ENCODE assay signal across 9 cellular contexts in genomic region chr6:30102701-30103629, GRCh38. TPM values are rescaled to one million over a fixed set of nuclear protein-coding genes. Genes with fewer than 3 reads are reported as not detected.
DNase-seq lines count a peak whose midpoint lies in the region; ATAC-seq, FAIRE-seq and TF ChIP-seq lines count a peak whose summit lies in the region.
"Had no signal": no experiment of that assay in that cellular context is flagged by ENCODE, and none has a peak within 500 bp of the region (broad histone marks: within the 10 kb centered on the region; RNA-seq: fewer than 3 reads in every experiment).

No MANE protein-coding gene starts in this region.

- WGBS in neuronal stem cell (ENCODE audit: extremely low coverage in 2 of 2, insufficient read length in 2 of 2, insufficient replicate concordance in 1 of 2), 2 donors = no CpG with 5 or more reads among the region's 32 CpGs
- 7 to 11% (median 8%) methylated on average over 31 to 32 of the region's 32 CpGs for WGBS in stomach, 5 donors

- H3K4me3 ChIP-seq in CD4-positive, CD25-positive, alpha-beta regulatory T cell (ENCODE audit: low read depth, low read length) = peak overlapping the region; percentile 67
- H3K4me3 ChIP-seq in Loucy (ENCODE audit: low read length, poor library complexity, severe bottlenecking) (peak overlapping the region; percentile 71), neuronal stem cell (ENCODE audit: low read length in 2 of 2) (peak overlapping the region; percentile 26 to 61), stomach (peak overlapping the region; percentile 43 to 50 (median 48))

- peaks cover 37% of the 10 kb centered on the region for H3K4me1 ChIP-seq in CD4-positive, CD25-positive, alpha-beta regulatory T cell (ENCODE audit: control insufficient read depth, insufficient read depth, low read length, poor library complexity, severe bottlenecking)
- H3K4me1 ChIP-seq in Loucy (ENCODE audit: insufficient read depth, low read length, poor library complexity, severe bottlenecking) (peaks cover 20% of the 10 kb centered on the region), neuronal stem cell (ENCODE audit: control insufficient read depth in 2 of 2, insufficient read depth in 1 of 2, low read depth in 1 of 2, low read length in 2 of 2) (peaks cover 4 to 6% of the 10 kb centered on the region in 2 donors), stomach (peaks cover 30 to 47% (median 38%) of the 10 kb centered on the region in 4 donors)

- H3K27me3 Mint-ChIP-seq in CD4-positive, CD25-positive, alpha-beta regulatory T cell = peaks cover 84% of the 10 kb centered on the region

- FAIRE-seq in frontal cortex (lab: Jason Lieb, UNC) = no peak

- no peak for TF ChIP-seq EP300 in stomach (IDR thresholded peaks at IDR 0.05)

- H3F3A ChIP-seq in Loucy (ENCODE audit: low read depth) = no peaks in the 10 kb centered on the region

- TF ChIP-seq CTCF in Loucy (conservative IDR thresholded peaks at IDR 0.05; ENCODE audit: low read length) = peak; percentile 94
- peak in 5 of 7 experiments; percentile 83 to 97 (median 92) for TF ChIP-seq CTCF in stomach (IDR thresholded peaks at IDR 0.05)

- no peak overlapping the region for H3K14ac ChIP-seq in neuronal stem cell (ENCODE audit: low read length)

- peak overlapping the region; percentile 18 to 90 (median 78) for H3K27ac Mint-ChIP-seq in CD4-positive, CD25-positive, alpha-beta regulatory T cell

- no peak overlapping the region for H2BK5ac ChIP-seq in neuronal stem cell (ENCODE audit: low read length)

- H3K9me2 ChIP-seq in Loucy (replicated peaks; ENCODE audit: low read depth, low read length) = no peaks in the 10 kb centered on the region

- TF ChIP-seq POLR2A in stomach (IDR thresholded peaks at IDR 0.05) = no peak

- ATAC-seq in CD4-positive, CD25-positive, alpha-beta regulatory T cell (ENCODE audit: low read depth in 2 of 2) = peak; percentile 84 to 86
- ATAC-seq in GM21515 (IDR thresholded peaks at IDR 0.05; ENCODE audit: unreplicated experiment) = peak; percentile 66

- H2BK12ac ChIP-seq in neuronal stem cell (ENCODE audit: low read length) = no peak overlapping the region

- intact Hi-C loops in stomach (cut with DNase I; ENCODE audit: low total_unique reads) = no loop called here

- no peaks in the 10 kb centered on the region for H3K79me1 ChIP-seq in neuronal stem cell (ENCODE audit: low read depth, low read length)

- no peaks in the 10 kb centered on the region for H3K79me2 ChIP-seq in Loucy (ENCODE audit: insufficient read depth, low read length)

- H4K91ac ChIP-seq in neuronal stem cell (ENCODE audit: low read depth, low read length, poor library complexity) = no peak overlapping the region

- peak overlapping the region; percentile 61 for H3K9ac ChIP-seq in Loucy (ENCODE audit: low read depth, low read length, poor library complexity, severe bottlenecking)
- no peak overlapping the region for H3K9ac ChIP-seq in neuronal stem cell (ENCODE audit: low read depth, low read length, poor library complexity)

- peak overlapping the region; percentile 13 for H3K23ac ChIP-seq in neuronal stem cell (ENCODE audit: low read depth, low read length, poor library complexity)

- peaks cover 0 to 1% (median 0%) of the 10 kb centered on the region in 7 donors for H3K9me3 Mint-ChIP-seq in CD4-positive, CD25-positive, alpha-beta regulatory T cell

- no peaks in the 10 kb centered on the region for H4K20me1 ChIP-seq in Loucy (ENCODE audit: insufficient read depth, low read length, poor library complexity, severe bottlenecking)

- no peak overlapping the region for H2BK120ac ChIP-seq in neuronal stem cell (ENCODE audit: low read depth, low read length)

- no peak overlapping the region for H4K8ac ChIP-seq in neuronal stem cell (ENCODE audit: low read depth, low read length)

- no peaks in the 10 kb centered on the region for H3K9me3 ChIP-seq in CD4-positive, CD25-positive, alpha-beta regulatory T cell (ENCODE audit: control insufficient read depth in 2 of 2, low read length in 2 of 2)
- H3K9me3 ChIP-seq in Loucy (ENCODE audit: insufficient read depth, low read depth, low read length) (no peaks in the 10 kb centered on the region), neuronal stem cell (replicated peaks in 1 of 2; ENCODE audit: control insufficient read depth in 2 of 2, insufficient read depth in 1 of 2, low read depth in 1 of 2, low read length in 2 of 2) (peaks cover 0 to 3% of the 10 kb centered on the region in 2 donors), stomach (no peaks in the 10 kb centered on the region)

- H3K18ac ChIP-seq in neuronal stem cell (ENCODE audit: low read length) = peak overlapping the region; percentile 1

- H3K36me3 Mint-ChIP-seq in CD4-positive, CD25-positive, alpha-beta regulatory T cell = no peaks in the 10 kb centered on the region

- H3K4me1 Mint-ChIP-seq in CD4-positive, CD25-positive, alpha-beta regulatory T cell = peaks cover 14 to 48% (median 29%) of the 10 kb centered on the region in 4 donors

- no peaks in the 10 kb centered on the region for H3K36me3 ChIP-seq in CD4-positive, CD25-positive, alpha-beta regulatory T cell (ENCODE audit: control insufficient read depth, insufficient read depth, low read length)
- H3K36me3 ChIP-seq in Loucy (ENCODE audit: insufficient read depth, low read length) (no peaks in the 10 kb centered on the region), neuronal stem cell (replicated peaks in 1 of 2; ENCODE audit: control insufficient read depth in 2 of 2, insufficient read depth in 2 of 2, low read length in 2 of 2) (no peaks in the 10 kb centered on the region), stomach (no peaks in the 10 kb centered on the region)

- H2AFZ ChIP-seq in Loucy (ENCODE audit: low read length) (peak overlapping the region; percentile 94), neuronal stem cell (ENCODE audit: low read length) (peak overlapping the region; percentile 82)

- peak overlapping the region; percentile 71 to 94 (median 90) for H3K4me3 Mint-ChIP-seq in CD4-positive, CD25-positive, alpha-beta regulatory T cell

- DNase-seq in CD4-positive, CD25-positive, alpha-beta regulatory T cell = peak; percentile 70 to 91 (median 84)
- peak; percentile 85 for DNase-seq in SHP77 treated with DMSO at 0.1 percent for 48 hours (lab: John Stamatoyannopoulos, UW)
- peak; percentile 92 for DNase-seq in activated effector memory CD4-positive, alpha-beta T cell treated with anti-CD3 and anti-CD28 coated beads, Interleukin-2, amount 50 U/mL, for 16 hours
- DNase-seq in frontal cortex (ENCODE audit: low spot score in 2 of 2) = peak; percentile 83 to 84
- DNase-seq in neuronal stem cell (ENCODE audit: low spot score) = peak; percentile 87
- DNase-seq in stomach = peak; percentile 93

- peaks cover 41% of the 10 kb centered on the region for H3K27me3 ChIP-seq in CD4-positive, CD25-positive, alpha-beta regulatory T cell (ENCODE audit: control insufficient read depth, insufficient read depth, low read length)
- H3K27me3 ChIP-seq in Loucy (ENCODE audit: insufficient read depth, low read length, poor library complexity, severe bottlenecking) (no peaks in the 10 kb centered on the region), neuronal stem cell (ENCODE audit: control insufficient read depth in 3 of 3, insufficient read depth in 3 of 3, low read depth in 1 of 3, low read length in 3 of 3) (peaks cover 17 to 78% (median 54%) of the 10 kb centered on the region in 3 experiments), stomach (peaks cover 4 to 81% (median 13%) of the 10 kb centered on the region in 3 donors)

- H3K27ac ChIP-seq in CD4-positive, CD25-positive, alpha-beta regulatory T cell (ENCODE audit: insufficient read depth, low read length, poor library complexity, severe bottlenecking) = peak overlapping the region; percentile 53
- no peak overlapping the region for H3K27ac ChIP-seq in neuronal stem cell (replicated peaks; ENCODE audit: low read length)
- peak overlapping the region; percentile 31 to 82 (median 80) for H3K27ac ChIP-seq in stomach

- H2AK5ac ChIP-seq in neuronal stem cell (ENCODE audit: low read depth, low read length) = no peak overlapping the region

- H3K4ac ChIP-seq in neuronal stem cell (ENCODE audit: low read length) = no peak overlapping the region

- no peak overlapping the region for H2BK15ac ChIP-seq in neuronal stem cell (ENCODE audit: low read length)

- peak overlapping the region; percentile 79 for H3K4me2 ChIP-seq in Loucy (ENCODE audit: low read depth, low read length, poor library complexity, severe bottlenecking)
- peak overlapping the region; percentile 45 for H3K4me2 ChIP-seq in neuronal stem cell (ENCODE audit: insufficient read depth, low read length, poor library complexity, severe bottlenecking)

RNA-seq across cellular contexts. Expression of gene TRIM31, which starts 9.9 kb away (rescaled TPM):
- not detected for total RNA-seq in CD4-positive, CD25-positive, alpha-beta regulatory T cell
- under 1 TPM in 2 of 4 donors, not detected in 2; 0.13 to 0.18 TPM for polyA plus RNA-seq in CD4-positive, CD25-positive, alpha-beta regulatory T cell
- total RNA-seq in frontal cortex (not detected), stomach (10 to 100 TPM in 2 of 5 donors, 1 to 10 TPM in 1, not detected in 2; 4.6 to 12.3 (median 11.0) TPM)
- not detected for polyA plus RNA-seq in neuronal stem cell (2013, experiment 1 of 2)
- polyA plus RNA-seq in neuronal stem cell (2013, experiment 2 of 2) = not detected
- 10 to 100 TPM in 1 of 3 donors, 1 to 10 TPM in 2; 1.2 to 52.2 (median 4.3) TPM for polyA plus RNA-seq in stomach
- total RNA-seq: activated CD8-positive, alpha-beta memory T cell treated with anti-CD3 and anti-CD28 coated beads for 36 hours had no signal

RNA-seq across cellular contexts. Expression of gene RNF39, which starts 27.4 kb away (rescaled TPM):
- not detected for total RNA-seq in CD4-positive, CD25-positive, alpha-beta regulatory T cell
- under 1 TPM in 2 of 4 donors, not detected in 2; 0.14 to 0.23 TPM for polyA plus RNA-seq in CD4-positive, CD25-positive, alpha-beta regulatory T cell
- total RNA-seq in frontal cortex (not detected), stomach (10 to 100 TPM in 1 of 5 donors, 1 to 10 TPM in 1, under 1 TPM in 1, not detected in 2; 0.18 to 13.5 (median 7.1) TPM)
- 0.13 TPM for polyA plus RNA-seq in neuronal stem cell (2013, experiment 1 of 2)
- polyA plus RNA-seq in neuronal stem cell (2013, experiment 2 of 2) = 0.22 TPM
- 1 to 10 TPM; 2.4 to 3.4 (median 3.2) TPM for polyA plus RNA-seq in stomach
- total RNA-seq: activated CD8-positive, alpha-beta memory T cell treated with anti-CD3 and anti-CD28 coated beads for 36 hours had no signal

RNA-seq across cellular contexts. Expression of gene TRIM40, which starts 33.0 kb away (rescaled TPM):
- total RNA-seq in CD4-positive, CD25-positive, alpha-beta regulatory T cell = 0.39 TPM
- not detected for polyA plus RNA-seq in CD4-positive, CD25-positive, alpha-beta regulatory T cell
- not detected for total RNA-seq in frontal cortex
- polyA plus RNA-seq in neuronal stem cell (2013, experiment 1 of 2) = not detected
- polyA plus RNA-seq in neuronal stem cell (2013, experiment 2 of 2) = not detected
- not detected for total RNA-seq in stomach
- not detected for polyA plus RNA-seq in stomach
- total RNA-seq: activated CD8-positive, alpha-beta memory T cell treated with anti-CD3 and anti-CD28 coated beads for 36 hours had no signal

RNA-seq across cellular contexts. Expression of gene PPP1R11, which starts 36.0 kb away (rescaled TPM):
- total RNA-seq in CD4-positive, CD25-positive, alpha-beta regulatory T cell = 59.4 TPM
- polyA plus RNA-seq in CD4-positive, CD25-positive, alpha-beta regulatory T cell = 100 to 1,000 TPM in 1 of 4 donors, 10 to 100 TPM in 3; 91.1 to 101 (median 96.0) TPM
- total RNA-seq in frontal cortex (17.1 TPM), stomach (100 to 1,000 TPM in 1 of 5 donors, 10 to 100 TPM in 3, 1 to 10 TPM in 1; 1.2 to 141 (median 30.4) TPM)
- 47.2 TPM for polyA plus RNA-seq in neuronal stem cell (2013, experiment 1 of 2)
- 48.4 TPM for polyA plus RNA-seq in neuronal stem cell (2013, experiment 2 of 2)
- 100 to 1,000 TPM in 1 of 3 donors, 10 to 100 TPM in 2; 67.8 to 106 (median 69.7) TPM for polyA plus RNA-seq in stomach

RNA-seq across cellular contexts. Expression of gene POLR1H, which starts 41.9 kb away (rescaled TPM):
- total RNA-seq in CD4-positive, CD25-positive, alpha-beta regulatory T cell = 37.8 TPM
- polyA plus RNA-seq in CD4-positive, CD25-positive, alpha-beta regulatory T cell = 100 to 1,000 TPM; 108 to 133 (median 122) TPM
- 15.5 TPM for total RNA-seq in frontal cortex
- 73.2 TPM for polyA plus RNA-seq in neuronal stem cell (2013, experiment 1 of 2)
- 75.5 TPM for polyA plus RNA-seq in neuronal stem cell (2013, experiment 2 of 2)
- 10 to 100 TPM in 3 of 5 donors, 1 to 10 TPM in 2; 4.1 to 44.2 (median 21.7) TPM for total RNA-seq in stomach
- 10 to 100 TPM; 36.0 to 65.1 (median 52.3) TPM for polyA plus RNA-seq in stomach
